29 cellular contexts compared by ENCODE assay signal in genomic region chr19:16520986-16521624, GRCh38. TPM values are rescaled to one million over a fixed set of nuclear protein-coding genes. Genes with fewer than 3 reads are reported as not detected.
DNase-seq lines count a peak whose midpoint lies in the region; ATAC-seq and TF ChIP-seq lines count a peak whose summit lies in the region.
"Had no signal": no experiment of that assay in that cellular context is flagged by ENCODE, and none has a peak within 500 bp of the region (broad histone marks: within the 10 kb centered on the region; RNA-seq: fewer than 3 reads in every experiment).

No MANE protein-coding gene starts in this region.

- H3K27me3 ChIP-seq in SK-N-SH (ENCODE audit: insufficient read depth) = no peaks in the 10 kb centered on the region
- H3K27me3 ChIP-seq in H9 (ENCODE audit: insufficient read depth, low read length) = no peaks in the 10 kb centered on the region
- H3K27me3 ChIP-seq in endodermal cell (ENCODE audit: control insufficient read depth, insufficient read depth, low read length, poor library complexity, severe bottlenecking) = no peaks in the 10 kb centered on the region
- H3K27me3 ChIP-seq: Peyer's patch, SJSA1 had no signal

- no peaks in the 10 kb centered on the region for H3K9me2 ChIP-seq in SK-N-SH

- H4K91ac ChIP-seq in H9 (ENCODE audit: insufficient read length, low read depth, low read length) = no peak overlapping the region

- no peak overlapping the region for H3K9ac ChIP-seq in SK-N-SH
- no peak overlapping the region for H3K9ac ChIP-seq in H9 (ENCODE audit: extremely low read depth, insufficient read length, low read length)
- H3K9ac ChIP-seq in endodermal cell (ENCODE audit: extremely low read depth, low read length, poor library complexity, severe bottlenecking) = no peak overlapping the region

- no peak overlapping the region for H3K14ac ChIP-seq in H9 (ENCODE audit: insufficient read depth, low read length)

- H4K20me1 ChIP-seq in SK-N-SH (ENCODE audit: insufficient read depth) = 0 out of 2 replicates have a peak, but pooled peaks cover 8% of the 10 kb centered on the region
- peaks cover 3% of the 10 kb centered on the region for H4K20me1 ChIP-seq in H9 (ENCODE audit: control insufficient read depth, insufficient read depth, insufficient read length)

- no peaks in the 10 kb centered on the region for H3K23me2 ChIP-seq in H9 (ENCODE audit: insufficient read length, low read depth, low read length, poor library complexity, severe bottlenecking)

- no peak overlapping the region for H2BK20ac ChIP-seq in H9 (ENCODE audit: low read depth, low read length, poor library complexity, severe bottlenecking)

- no peak overlapping the region for H2AK5ac ChIP-seq in H9 (ENCODE audit: insufficient read length, low read length)

- no peak overlapping the region for H3K18ac ChIP-seq in H9 (ENCODE audit: insufficient read length, low read depth, low read length)

- H3K9me3 ChIP-seq in SK-N-SH = no peaks in the 10 kb centered on the region
- H3K9me3 ChIP-seq in H9 (ENCODE audit: control insufficient read depth, low read depth, low read length) = no peaks in the 10 kb centered on the region
- no peaks in the 10 kb centered on the region for H3K9me3 ChIP-seq in endodermal cell (ENCODE audit: control insufficient read depth, low read length)
- H3K9me3 ChIP-seq: Peyer's patch, SJSA1 had no signal

- H3K27ac ChIP-seq in SK-N-SH (ENCODE audit: low read depth in 2 of 2, low read length in 1 of 2) = no peak overlapping the region
- H3K27ac ChIP-seq in H9 (ENCODE audit: insufficient read length, low read depth, low read length) = no peak overlapping the region
- H3K27ac ChIP-seq in endodermal cell (ENCODE audit: low read depth, low read length) = no peak overlapping the region
- H3K27ac ChIP-seq: 22Rv1, C4-2B, Peyer's patch, SJSA1 had no signal

- H2BK5ac ChIP-seq in H9 (ENCODE audit: insufficient read length, low read length) = no peak overlapping the region

- H3K4me2 ChIP-seq in SK-N-SH (no peak overlapping the region), H9 (ENCODE audit: insufficient read depth, insufficient read length, low read length) (no peak overlapping the region)

- peak; percentile 33 for DNase-seq in SK-N-SH
- DNase-seq in H9 = no peak
- no peak for DNase-seq in endodermal cell
- no peak for DNase-seq in stimulated activated naive B cell treated with anti-CD40 and anti-IgM and Interleukin-4, amounts not matched to agents 10 μg/mL and 1 μg/mL and 100 μg/mL, for 72 hours
- no peak for DNase-seq in stimulated activated naive CD8-positive, alpha-beta T cell treated with anti-CD3 and anti-CD28 coated beads, Interleukin-15, Interleukin-2, amounts not matched to agents 100 U/mL and 50 U/mL, for 24 hours
- DNase-seq in activated CD4-positive, alpha-beta T cell treated with anti-CD3 and anti-CD28 coated beads, Interleukin-2, amount 50 U/mL, for 1 hour = no peak
- DNase-seq: AML-193; Calu3; CD8-positive, alpha-beta memory T cell; DMS153; Karpas-422; MV-4-11; NCI-H1105 treated with DMSO at 0.1 percent for 48 hours; NCI-H2029 treated with DMSO at 0.1 percent for 48 hours; NCI-H226; NCI-H510A treated with DMSO at 0.1 percent for 48 hours; NCI-H748 treated with DMSO at 0.1 percent for 48 hours; Peyer's patch had no signal

- H2AFZ ChIP-seq in SK-N-SH (ENCODE audit: low read depth) (no peak overlapping the region), H9 (ENCODE audit: low read length) (no peak overlapping the region)

- no peak overlapping the region for H3K56ac ChIP-seq in H9 (ENCODE audit: insufficient read length, low read depth, low read length)

- H3K9me3 Mint-ChIP-seq in H9 (no peaks in the 10 kb centered on the region), endodermal cell (no peaks in the 10 kb centered on the region)
- H3K9me3 Mint-ChIP-seq in stimulated activated naive B cell treated with anti-CD40 and anti-IgM and Interleukin-4, amounts not matched to agents 10 μg/mL and 1 μg/mL and 100 μg/mL, for 72 hours = no peaks in the 10 kb centered on the region
- H3K9me3 Mint-ChIP-seq: CD8-positive, alpha-beta memory T cell; IgD-negative memory B cell had no signal

- no peak for TF ChIP-seq CTCF in SK-N-SH (IDR thresholded peaks at IDR 0.05)
- TF ChIP-seq CTCF in H9 (conservative IDR thresholded peaks at IDR 0.05) = no peak
- no peak for TF ChIP-seq CTCF in endodermal cell (conservative IDR thresholded peaks at IDR 0.05)

- no peak overlapping the region for H2BK15ac ChIP-seq in H9 (ENCODE audit: low read depth, low read length)

- no peak overlapping the region; a peak in 1 of 5 replicates for H3K4me3 Mint-ChIP-seq in H9
- H3K4me3 Mint-ChIP-seq in endodermal cell = no peak overlapping the region
- no peak overlapping the region for H3K4me3 Mint-ChIP-seq in stimulated activated naive B cell treated with anti-CD40 and anti-IgM and Interleukin-4, amounts not matched to agents 10 μg/mL and 1 μg/mL and 100 μg/mL, for 72 hours
- H3K4me3 Mint-ChIP-seq: CD8-positive, alpha-beta memory T cell; IgD-negative memory B cell had no signal

- H3K23ac ChIP-seq in H9 (ENCODE audit: insufficient read length, low read depth, low read length) = no peak overlapping the region

- no peaks in the 10 kb centered on the region; the same call in 1 of the 2 replicates for H3K27me3 Mint-ChIP-seq in H9 (ENCODE audit: low read depth)
- no peaks in the 10 kb centered on the region for H3K27me3 Mint-ChIP-seq in endodermal cell (ENCODE audit: insufficient read depth)
- H3K27me3 Mint-ChIP-seq in stimulated activated naive B cell treated with anti-CD40 and anti-IgM and Interleukin-4, amounts not matched to agents 10 μg/mL and 1 μg/mL and 100 μg/mL, for 72 hours = no peaks in the 10 kb centered on the region
- H3K27me3 Mint-ChIP-seq: CD8-positive, alpha-beta memory T cell; IgD-negative memory B cell had no signal

- POLR2A ChIA-PET in SK-N-SH (lab: Yijun Ruan, JAX) = no interaction called here

- H2BK120ac ChIP-seq in H9 (ENCODE audit: low read depth, low read length, poor library complexity, severe bottlenecking) = no peak overlapping the region

- no peak overlapping the region for H4K5ac ChIP-seq in H9 (ENCODE audit: insufficient read length, low read depth, low read length)

- H3K4me3 ChIP-seq in SK-N-SH (ENCODE audit: low read depth in 2 of 2, low read length in 1 of 2) (no peak overlapping the region), endodermal cell (ENCODE audit: low read length) (no peak overlapping the region)
- H3K4me3 ChIP-seq: Peyer's patch, SJSA1 had no signal

- peaks cover 24 to 82% of the 10 kb centered on the region in 2 experiments for H3K36me3 ChIP-seq in SK-N-SH (replicated peaks in 1 of 2; ENCODE audit: control insufficient read depth in 1 of 2, insufficient read depth in 2 of 2, low read length in 1 of 2)
- H3K36me3 ChIP-seq in endodermal cell (ENCODE audit: control insufficient read depth, insufficient read depth, low read length) = peaks cover 65% of the 10 kb centered on the region

- CTCF ChIA-PET in SK-N-SH (lab: Yijun Ruan, JAX) = no interaction called here

- H3K79me2 ChIP-seq in SK-N-SH (ENCODE audit: insufficient read depth) (0 out of 2 replicates have a peak, but pooled peaks cover 2% of the 10 kb centered on the region), H9 (ENCODE audit: insufficient read depth, low read length) (no peaks in the 10 kb centered on the region)

- no peak for TF ChIP-seq EP300 in SK-N-SH (IDR thresholded peaks at IDR 0.05; ENCODE audit: borderline replicate concordance in 1 of 2, low read depth in 1 of 2, low read length in 1 of 2)

- H3K4me1 Mint-ChIP-seq in H9 (no peaks in the 10 kb centered on the region), endodermal cell (no peaks in the 10 kb centered on the region)
- H3K4me1 Mint-ChIP-seq in stimulated activated naive B cell treated with anti-CD40 and anti-IgM and Interleukin-4, amounts not matched to agents 10 μg/mL and 1 μg/mL and 100 μg/mL, for 72 hours = peaks cover 0 to 5% of the 10 kb centered on the region in 2 donors
- H3K4me1 Mint-ChIP-seq: IgD-negative memory B cell had no signal

- no peak overlapping the region for H4K8ac ChIP-seq in H9 (replicated peaks; ENCODE audit: insufficient read length, low read depth, low read length)

- H3T11ph ChIP-seq in H9 (ENCODE audit: low read length) = no peak overlapping the region

- no peak overlapping the region for H3K4ac ChIP-seq in H9 (ENCODE audit: low read depth, low read length)

- no peaks in the 10 kb centered on the region for H3K79me1 ChIP-seq in H9 (ENCODE audit: insufficient read depth, low read depth, low read length, poor library complexity, severe bottlenecking)

- H3K27ac Mint-ChIP-seq in H9 (peak overlapping the region in 2 of 3 experiments; percentile 63 to 71; a peak in 2 of 7 replicates), endodermal cell (peak overlapping the region; percentile 68)
- peak overlapping the region; percentile 69 for H3K27ac Mint-ChIP-seq in stimulated activated naive B cell treated with anti-CD40 and anti-IgM and Interleukin-4, amounts not matched to agents 10 μg/mL and 1 μg/mL and 100 μg/mL, for 72 hours
- H3K27ac Mint-ChIP-seq: IgD-negative memory B cell had no signal

- no peak for ATAC-seq in SK-N-SH treated with all-trans-retinoic acid at 6 μM for 48 hours
- ATAC-seq in stimulated activated naive B cell treated with anti-CD40 and anti-IgM and Interleukin-4, amounts not matched to agents 10 μg/mL and 1 μg/mL and 100 μg/mL, for 72 hours (replicated peaks) = no peak
- no peak for ATAC-seq in stimulated activated naive CD8-positive, alpha-beta T cell treated with anti-CD3 and anti-CD28 coated beads, Interleukin-15, Interleukin-2, amounts not matched to agents 100 U/mL and 50 U/mL, for 24 hours
- no peak for ATAC-seq in GM18498 (IDR thresholded peaks at IDR 0.05; ENCODE audit: unreplicated experiment)
- ATAC-seq: HCT116, Right ventricle myocardium inferior had no signal

- H3K36me3 Mint-ChIP-seq in H9 (ENCODE audit: insufficient read depth in 1 of 3, low read depth in 3 of 3) = peaks cover 43 to 93% (median 82%) of the 10 kb centered on the region in 3 experiments; a peak in 6 of 7 replicates
- peaks cover 69% of the 10 kb centered on the region for H3K36me3 Mint-ChIP-seq in endodermal cell (ENCODE audit: low read depth)
- peaks cover 57 to 77% of the 10 kb centered on the region in 2 donors for H3K36me3 Mint-ChIP-seq in stimulated activated naive B cell treated with anti-CD40 and anti-IgM and Interleukin-4, amounts not matched to agents 10 μg/mL and 1 μg/mL and 100 μg/mL, for 72 hours

- H2BK12ac ChIP-seq in H9 (ENCODE audit: insufficient read length, low read depth, low read length) = no peak overlapping the region

- WGBS in SK-N-SH (ENCODE audit: low lambda C conversion rate) = 91% methylated on average over 9 of the region's 18 CpGs
- whole genome bisulfite sequencing in H9 (ENCODE audit: extremely low coverage, insufficient read length, low lambda C conversion rate) = no CpG with 5 or more reads among the region's 18 CpGs
- 96% methylated on average over 13 to 18 of the region's 18 CpGs for WGBS in endodermal cell (ENCODE audit: insufficient coverage in 1 of 2, insufficient read length in 1 of 2), 2 experiments

- H3F3A ChIP-seq in SK-N-SH (replicated peaks; ENCODE audit: insufficient read depth) = peaks cover 6% of the 10 kb centered on the region

- H3K4me1 ChIP-seq in SK-N-SH (ENCODE audit: control insufficient read depth in 1 of 2, insufficient read depth in 2 of 2, low read depth in 1 of 2, low read length in 1 of 2) (no peaks in the 10 kb centered on the region), H9 (ENCODE audit: insufficient read depth, low read length) (no peaks in the 10 kb centered on the region), endodermal cell (ENCODE audit: control insufficient read depth, insufficient read depth, low read length) (no peaks in the 10 kb centered on the region)
- H3K4me1 ChIP-seq: Peyer's patch, SJSA1 had no signal

- TF ChIP-seq RAD21 in SK-N-SH (IDR thresholded peaks at IDR 0.05; ENCODE audit: low read length) = no peak

RNA-seq across cellular contexts. Expression of gene CHERP, which starts 21.1 kb away (rescaled TPM):
- 7.7 and 16.8 TPM in 2 replicates for polyA plus RNA-seq in SK-N-SH (2012; rRNA removed)
- polyA plus RNA-seq in SK-N-SH (2012; cell fraction: cytosol; rRNA removed) = 8.0 and 12.7 TPM in 2 replicates
- 52.6 and 53.5 TPM in 2 replicates for polyA plus RNA-seq in SK-N-SH (2012; cell fraction: nucleus; rRNA removed)
- 92.2 and 101 TPM in 2 replicates for total RNA-seq in H9 (2021)
- 10 to 100 TPM; 69.5 to 71.5 TPM for total RNA-seq in endodermal cell
- polyA plus RNA-seq in endodermal cell (2013, experiment 1 of 2) = 57.2 TPM
- polyA plus RNA-seq in endodermal cell (2013, experiment 2 of 2) = 47.1 TPM

RNA-seq across cellular contexts. Expression of gene C19orf44, which starts 24.9 kb away (rescaled TPM):
- 5.1 and 6.0 TPM in 2 replicates for polyA plus RNA-seq in SK-N-SH (2012; rRNA removed)
- polyA plus RNA-seq in SK-N-SH (2012; cell fraction: cytosol; rRNA removed) = 3.7 and 4.7 TPM in 2 replicates
- polyA plus RNA-seq in SK-N-SH (2012; cell fraction: nucleus; rRNA removed) = 17.9 and 22.3 TPM in 2 replicates
- total RNA-seq in H9 (2021) = 5.7 and 6.4 TPM in 2 replicates
- 1 to 10 TPM; 7.9 TPM for total RNA-seq in endodermal cell
- 7.0 TPM for polyA plus RNA-seq in endodermal cell (2013, experiment 1 of 2)
- 7.9 TPM for polyA plus RNA-seq in endodermal cell (2013, experiment 2 of 2)

RNA-seq across cellular contexts. Expression of gene CALR3, which starts 25.1 kb away (rescaled TPM):
- not detected in 2 replicates for polyA plus RNA-seq in SK-N-SH (2012; rRNA removed)
- polyA plus RNA-seq in SK-N-SH (2012; cell fraction: cytosol; rRNA removed) = 0.01 TPM in 1 of 2 replicates, not detected in the other
- polyA plus RNA-seq in SK-N-SH (2012; cell fraction: nucleus; rRNA removed) = not detected in 2 replicates
- 0.44 and 0.53 TPM in 2 replicates for total RNA-seq in H9 (2021)
- total RNA-seq in endodermal cell = under 1 TPM in 1 of 2 donors, not detected in 1; 0.27 TPM
- not detected for polyA plus RNA-seq in endodermal cell (2013, experiment 1 of 2)
- not detected for polyA plus RNA-seq in endodermal cell (2013, experiment 2 of 2)
- total RNA-seq: Calu3; CD8-positive, alpha-beta memory T cell; G401; M059J; OCI-LY7; Peyer's patch; Right ventricle myocardium inferior; SJSA1 had no signal
- polyA plus RNA-seq: CD8-positive, alpha-beta memory T cell; IgD-negative memory B cell had no signal

RNA-seq across cellular contexts. Expression of gene EPS15L1, which starts 49.3 kb away (rescaled TPM):
- 16.0 and 18.7 TPM in 2 replicates for polyA plus RNA-seq in SK-N-SH (2012; rRNA removed)
- polyA plus RNA-seq in SK-N-SH (2012; cell fraction: cytosol; rRNA removed) = 12.7 and 14.8 TPM in 2 replicates
- polyA plus RNA-seq in SK-N-SH (2012; cell fraction: nucleus; rRNA removed) = 31.2 and 35.4 TPM in 2 replicates
- total RNA-seq in H9 (2021) = 31.8 and 33.3 TPM in 2 replicates
- total RNA-seq in endodermal cell = 10 to 100 TPM; 35.1 to 43.8 TPM
- polyA plus RNA-seq in endodermal cell (2013, experiment 1 of 2) = 42.0 TPM
- polyA plus RNA-seq in endodermal cell (2013, experiment 2 of 2) = 38.7 TPM

RNA-seq across cellular contexts. Expression of gene SLC35E1, which starts 51.1 kb away (rescaled TPM):
- 23.5 and 28.4 TPM in 2 replicates for polyA plus RNA-seq in SK-N-SH (2012; rRNA removed)
- polyA plus RNA-seq in SK-N-SH (2012; cell fraction: cytosol; rRNA removed) = 19.7 and 22.2 TPM in 2 replicates
- 25.7 and 34.0 TPM in 2 replicates for polyA plus RNA-seq in SK-N-SH (2012; cell fraction: nucleus; rRNA removed)
- total RNA-seq in H9 (2021) (34.0 and 35.8 TPM in 2 replicates), endodermal cell (10 to 100 TPM; 26.6 to 30.6 TPM)
- 24.8 TPM for polyA plus RNA-seq in endodermal cell (2013, experiment 1 of 2)
- 25.5 TPM for polyA plus RNA-seq in endodermal cell (2013, experiment 2 of 2)
